ENCODE assay signal across 27 cellular contexts in the genomic region with DNA sequence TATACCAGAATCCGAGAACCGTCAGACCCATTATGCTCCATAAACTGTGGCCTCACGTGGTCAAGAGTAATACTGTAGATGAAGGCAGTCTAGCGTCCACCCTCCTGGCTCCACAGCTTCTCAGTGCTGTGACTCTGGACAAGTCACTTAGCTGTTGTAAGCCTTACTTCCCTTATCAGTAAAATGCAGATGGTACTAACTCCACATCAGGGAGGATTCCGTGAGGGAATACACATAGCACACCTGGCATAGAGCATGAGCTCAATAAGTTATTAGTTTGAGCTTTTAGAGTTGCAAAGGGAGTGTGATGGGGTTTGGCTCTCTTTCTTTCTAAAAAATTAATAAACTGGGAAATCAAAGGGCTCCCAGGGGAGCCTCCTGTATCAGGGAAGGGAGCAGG.
"Had no signal": no experiment of that assay in that cellular context is flagged by ENCODE, and none has a peak within 500 bp of the region (broad histone marks: within the 10 kb centered on the region; RNA-seq: fewer than 3 reads in every experiment).

No MANE protein-coding gene starts in this region.

- H3K27ac ChIP-seq: colonic mucosa, coronary artery, dorsolateral prefrontal cortex, epithelial cell of prostate, esophagus muscularis mucosa, esophagus squamous epithelium, foreskin keratinocyte, gastrocnemius medialis, gastroesophageal sphincter, heart left ventricle, heart right ventricle, hepatocyte had no signal

- H3K27me3 ChIP-seq: colonic mucosa, esophagus muscularis mucosa, esophagus squamous epithelium, foreskin keratinocyte, gastrocnemius medialis, gastroesophageal sphincter, heart left ventricle, heart right ventricle, hepatocyte had no signal

- DNase-seq: colonic mucosa; cortex of kidney; dorsolateral prefrontal cortex; effector CD4-positive, alpha-beta T cell; effector CD8-positive, alpha-beta T cell; effector memory CD4-positive, alpha-beta T cell; effector memory CD8-positive, alpha-beta T cell; endodermal cell; erythroblast; esophagus squamous epithelium; foreskin fibroblast; foreskin keratinocyte; foreskin melanocyte; gastrocnemius medialis; glutamatergic neuron; head of caudate nucleus; heart left ventricle; heart right ventricle had no signal

- FAIRE-seq: endometrium, endothelial cell of umbilical vein, frontal cortex had no signal

- H3K4me3 ChIP-seq: colonic mucosa, coronary artery, dorsolateral prefrontal cortex, esophagus muscularis mucosa, esophagus squamous epithelium, gastrocnemius medialis, gastroesophageal sphincter, heart left ventricle, heart right ventricle, hepatocyte had no signal

- H3K4me2 ChIP-seq: hepatocyte had no signal

- H3K9me3 ChIP-seq: colonic mucosa, esophagus squamous epithelium, gastrocnemius medialis, gastroesophageal sphincter, heart left ventricle had no signal

- ATAC-seq: effector memory CD8-positive, alpha-beta T cell; esophagus mucosa; foreskin keratinocyte; gastrocnemius medialis; gastroesophageal sphincter; heart left ventricle; heart right ventricle had no signal

- H3K4me1 ChIP-seq: colonic mucosa, foreskin keratinocyte, gastrocnemius medialis, gastroesophageal sphincter had no signal

- H2AFZ ChIP-seq: hepatocyte had no signal

- H3K36me3 ChIP-seq: colonic mucosa, esophagus muscularis mucosa, esophagus squamous epithelium, gastrocnemius medialis, gastroesophageal sphincter, heart left ventricle, heart right ventricle had no signal
